25 cellular contexts compared by ENCODE assay signal in genomic region chr2:47640356-47640755, GRCh38.
"Had no signal": no experiment of that assay in that cellular context is flagged by ENCODE, and none has a peak within 500 bp of the region (broad histone marks: within the 10 kb centered on the region; RNA-seq: fewer than 3 reads in every experiment).

No MANE protein-coding gene starts in this region.

- ATAC-seq: left cardiac atrium; left lung; lower lobe of right lung; naive thymus-derived CD4-positive, alpha-beta T cell; natural killer cell treated with Interleukin-12 subunit alpha and Interleukin-12 subunit beta and Interleukin-15 and Interleukin-18, amount 100 ng/mL, for 72 hours; right lobe of liver; stimulated activated naive B cell treated with anti-CD40 and anti-IgM and Interleukin-4, amounts not matched to agents 10 μg/mL and 1 μg/mL and 100 μg/mL, for 72 hours; stimulated activated naive CD8-positive, alpha-beta T cell treated with anti-CD3 and anti-CD28 coated beads, Interleukin-15, Interleukin-2, amounts not matched to agents 100 U/mL and 50 U/mL, for 24 hours had no signal

- DNase-seq: head of caudate nucleus; hippocampal formation; kidney glomerular epithelial cell; left cardiac atrium; left lung; lower lobe of right lung; mammary epithelial cell; mesenchymal stem cell; midbrain; mucosa of descending colon; naive thymus-derived CD4-positive, alpha-beta T cell; ovary; stimulated activated CD4-positive, alpha-beta T cell treated with anti-CD3 and anti-CD28 coated beads, Interleukin-12 subunit alpha, Interleukin-12 subunit beta, amount 100 ng/mL, for 4 hours; stimulated activated CD4-positive, alpha-beta T cell treated with anti-CD3 and anti-CD28 coated beads, Interleukin-15, amount 100 ng/mL, for 24 hours; stimulated activated CD4-positive, alpha-beta T cell treated with anti-CD3 and anti-CD28 coated beads, Interleukin-2, amount 100 ng/mL, for 24 hours; stimulated activated CD4-positive, alpha-beta T cell treated with anti-CD3 and anti-CD28 coated beads, Interleukin-4, amount 100 ng/mL, for 1 hour; stimulated activated naive B cell treated with anti-CD40 and anti-IgM and Interleukin-4, amounts not matched to agents 10 μg/mL and 1 μg/mL and 100 μg/mL, for 72 hours; stimulated activated naive CD8-positive, alpha-beta T cell treated with anti-CD3 and anti-CD28 coated beads, Interleukin-15, Interleukin-2, amounts not matched to agents 100 U/mL and 50 U/mL, for 24 hours; stomach; testis; thyroid gland; transverse colon; uterus had no signal
